ENCODE assay signal across 1 cellular context in the genomic region with DNA sequence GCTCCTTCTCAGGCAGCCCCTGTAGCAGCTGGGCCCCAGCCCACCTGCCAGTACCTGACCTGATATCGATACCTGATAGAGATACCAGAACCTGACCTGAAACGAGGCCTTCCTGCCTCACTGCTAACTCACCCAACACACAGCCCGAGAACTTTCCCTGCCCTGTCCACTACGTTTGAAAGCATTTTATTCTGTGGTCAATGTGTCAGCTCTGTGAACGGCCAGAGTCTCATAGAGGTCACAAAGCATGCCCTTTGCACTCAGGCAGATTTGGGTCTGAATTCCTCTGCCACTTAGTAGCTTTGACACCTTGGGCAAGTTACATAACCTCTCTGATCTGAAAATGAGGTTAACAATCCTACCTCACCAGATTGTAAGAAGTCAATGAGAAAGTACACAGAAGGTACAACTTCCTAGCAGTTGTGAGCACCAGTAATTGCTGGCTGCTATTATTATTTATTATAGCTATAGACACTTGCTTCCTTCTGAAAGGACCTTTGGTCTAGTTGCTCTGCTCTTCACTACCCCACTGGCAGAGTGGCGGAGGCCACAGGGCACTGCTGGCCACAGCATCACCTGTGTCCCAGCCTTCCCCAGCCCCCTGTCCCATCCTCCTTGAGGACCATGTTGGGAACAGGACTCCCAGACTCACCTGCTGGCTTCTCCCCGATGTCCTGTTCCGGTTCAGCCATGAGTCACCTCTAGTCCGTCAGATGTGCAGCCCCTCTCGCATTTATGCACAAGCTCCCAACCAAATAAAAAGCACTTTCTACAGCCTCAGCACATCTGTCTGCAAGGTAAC.
TF ChIP-seq lines count a peak whose summit lies in the region.

No MANE protein-coding gene starts in this region.

TF ChIP-seq in liver, 16 proteins besides CTCF, POLR2A, EP300 and RAD21 (continued from another document):
- TF ChIP-seq, protein P1, sequence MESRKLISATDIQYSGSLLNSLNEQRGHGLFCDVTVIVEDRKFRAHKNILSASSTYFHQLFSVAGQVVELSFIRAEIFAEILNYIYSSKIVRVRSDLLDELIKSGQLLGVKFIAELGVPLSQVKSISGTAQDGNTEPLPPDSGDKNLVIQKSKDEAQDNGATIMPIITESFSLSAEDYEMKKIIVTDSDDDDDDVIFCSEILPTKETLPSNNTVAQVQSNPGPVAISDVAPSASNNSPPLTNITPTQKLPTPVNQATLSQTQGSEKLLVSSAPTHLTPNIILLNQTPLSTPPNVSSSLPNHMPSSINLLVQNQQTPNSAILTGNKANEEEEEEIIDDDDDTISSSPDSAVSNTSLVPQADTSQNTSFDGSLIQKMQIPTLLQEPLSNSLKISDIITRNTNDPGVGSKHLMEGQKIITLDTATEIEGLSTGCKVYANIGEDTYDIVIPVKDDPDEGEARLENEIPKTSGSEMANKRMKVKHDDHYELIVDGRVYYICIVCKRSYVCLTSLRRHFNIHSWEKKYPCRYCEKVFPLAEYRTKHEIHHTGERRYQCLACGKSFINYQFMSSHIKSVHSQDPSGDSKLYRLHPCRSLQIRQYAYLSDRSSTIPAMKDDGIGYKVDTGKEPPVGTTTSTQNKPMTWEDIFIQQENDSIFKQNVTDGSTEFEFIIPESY (IDR thresholded peaks at IDR 0.05): no peak
- TF ChIP-seq HNF4A (conservative IDR thresholded peaks at IDR 0.05) (peak; percentile 98 to 99), JUND (IDR thresholded peaks at IDR 0.05) (peak; percentile 14 to 53), FOXA2 (IDR thresholded peaks at IDR 0.05) (peak; percentile 43)
TF ChIP-seq in liver: peak in this region for 12.
